1 cellular context compared by ENCODE assay signal in genomic region chr9:93091453-93092081, GRCh38.
TF ChIP-seq lines count a peak whose summit lies in the region.

No MANE protein-coding gene starts in this region.

TF ChIP-seq in K562, 482 proteins besides CTCF, POLR2A, EP300 and RAD21 (continued from another document and continues in another):
- TF ChIP-seq JUND (IDR thresholded peaks at IDR 0.05; ENCODE audit: borderline replicate concordance, low read depth, low read length) (peak; percentile 90), JUND (tag; IDR thresholded peaks at IDR 0.05; ENCODE audit: borderline replicate concordance, low read depth, low read length) (peak; percentile 77; the same call in 1 of the 3 replicates), NFE2 (IDR thresholded peaks at IDR 0.05; ENCODE audit: low read depth) (no peak), FOS (IDR thresholded peaks at IDR 0.05; ENCODE audit: extremely low read depth, insufficient read length) (peak; percentile 56), HLTF (IDR thresholded peaks at IDR 0.05) (no peak), GABPB2 (CRISPR knock-in tag; conservative IDR thresholded peaks at IDR 0.05) (no peak), ID3 (CRISPR knock-in tag; IDR thresholded peaks at IDR 0.05) (no peak), ID3 (tag; IDR thresholded peaks at IDR 0.05) (no peak), ATF6 (CRISPR knock-in tag; IDR thresholded peaks at IDR 0.05) (no peak), BRD9 (IDR thresholded peaks at IDR 0.05; ENCODE audit: low read depth, partially characterized antibody) (no peak), VEZF1 (CRISPR knock-in tag; IDR thresholded peaks at IDR 0.05) (no peak), HDAC3 (IDR thresholded peaks at IDR 0.05; ENCODE audit: borderline replicate concordance, partially characterized antibody) (no peak), TAF7 (tag; IDR thresholded peaks at IDR 0.05) (no peak), ZBTB8A (IDR thresholded peaks at IDR 0.05; ENCODE audit: partially characterized antibody) (no peak), ATF3 (IDR thresholded peaks at IDR 0.05) (peak; percentile 84), ATF3 (CRISPR knock-in tag; conservative IDR thresholded peaks at IDR 0.05) (no peak), BCLAF1 (IDR thresholded peaks at IDR 0.05; ENCODE audit: borderline replicate concordance in 1 of 2, control insufficient read depth in 1 of 2, low read depth in 2 of 2, low read length in 1 of 2) (no peak), ZFP36 (IDR thresholded peaks at IDR 0.05; ENCODE audit: low read depth, low read length, partially characterized antibody) (peak; percentile 35), UBTF (IDR thresholded peaks at IDR 0.05; ENCODE audit: borderline replicate concordance in 1 of 2, low read depth in 2 of 2, low read length in 2 of 2) (no peak), CHD4 (IDR thresholded peaks at IDR 0.05; ENCODE audit: insufficient read depth, insufficient replicate concordance, low read depth, low read length, poor library complexity, severe bottlenecking) (no peak), ZNF282 (CRISPR knock-in tag; IDR thresholded peaks at IDR 0.05) (no peak), ZNF184 (CRISPR knock-in tag; IDR thresholded peaks at IDR 0.05) (no peak), CREB3 (tag; conservative IDR thresholded peaks at IDR 0.05; ENCODE audit: low read depth) (no peak), SMARCA4 (IDR thresholded peaks at IDR 0.05) (peak; percentile 48; the same call in 1 of the 2 replicates), ZBTB33 (CRISPR knock-in tag; IDR thresholded peaks at IDR 0.05) (no peak), HBP1 (CRISPR knock-in tag; IDR thresholded peaks at IDR 0.05) (no peak), RBBP5 (IDR thresholded peaks at IDR 0.05; ENCODE audit: borderline replicate concordance, insufficient read depth, low read length, poor library complexity, severe bottlenecking) (no peak), FUS (optimal IDR thresholded peaks at IDR 0.05; ENCODE audit: low read depth, low read length) (no peak), ZNF75A (CRISPR knock-in tag; IDR thresholded peaks at IDR 0.05) (no peak), ARID1B (IDR thresholded peaks at IDR 0.05) (peak; percentile 45), ZNF511 (CRISPR knock-in tag; IDR thresholded peaks at IDR 0.05) (no peak), POLR2B (IDR thresholded peaks at IDR 0.05; ENCODE audit: low read depth, partially characterized antibody) (no peak), SAFB (IDR thresholded peaks at IDR 0.05; ENCODE audit: borderline replicate concordance, low read depth, low read length) (no peak), ZNF143 (CRISPR knock-in tag; IDR thresholded peaks at IDR 0.05) (no peak), CBX3 (IDR thresholded peaks at IDR 0.05; ENCODE audit: borderline replicate concordance in 1 of 2, low read length in 2 of 2) (peak in 1 of 2 experiments; percentile 70; a peak in 1 of 3 replicates), TAF9B (IDR thresholded peaks at IDR 0.05; ENCODE audit: partially characterized antibody) (no peak), ZNF766 (CRISPR knock-in tag; conservative IDR thresholded peaks at IDR 0.05) (peak; percentile 78), MAFK (IDR thresholded peaks at IDR 0.05; ENCODE audit: low read length) (no peak), SETDB1 (IDR thresholded peaks at IDR 0.05; ENCODE audit: low read length) (no peak), ZNF124 (CRISPR knock-in tag; IDR thresholded peaks at IDR 0.05) (no peak), CAMTA2 (CRISPR knock-in tag; conservative IDR thresholded peaks at IDR 0.05) (no peak), ZNF668 (CRISPR knock-in tag; IDR thresholded peaks at IDR 0.05) (no peak), HDAC8 (tag; IDR thresholded peaks at IDR 0.05) (no peak), ZFP30 (CRISPR knock-in tag; IDR thresholded peaks at IDR 0.05; ENCODE audit: borderline replicate concordance) (no peak), CREB3L1 (IDR thresholded peaks at IDR 0.05; ENCODE audit: borderline replicate concordance, low read depth) (no peak), U2AF1 (optimal IDR thresholded peaks at IDR 0.05; ENCODE audit: low read depth, low read length) (no peak), THRA (IDR thresholded peaks at IDR 0.05) (no peak), TRIM28 (IDR thresholded peaks at IDR 0.05) (peak; percentile 60; the same call in 1 of the 2 replicates), TCF7 (IDR thresholded peaks at IDR 0.05; ENCODE audit: borderline replicate concordance) (no peak)
